ENCODE assay signal across 1 cellular context in the genomic region with DNA sequence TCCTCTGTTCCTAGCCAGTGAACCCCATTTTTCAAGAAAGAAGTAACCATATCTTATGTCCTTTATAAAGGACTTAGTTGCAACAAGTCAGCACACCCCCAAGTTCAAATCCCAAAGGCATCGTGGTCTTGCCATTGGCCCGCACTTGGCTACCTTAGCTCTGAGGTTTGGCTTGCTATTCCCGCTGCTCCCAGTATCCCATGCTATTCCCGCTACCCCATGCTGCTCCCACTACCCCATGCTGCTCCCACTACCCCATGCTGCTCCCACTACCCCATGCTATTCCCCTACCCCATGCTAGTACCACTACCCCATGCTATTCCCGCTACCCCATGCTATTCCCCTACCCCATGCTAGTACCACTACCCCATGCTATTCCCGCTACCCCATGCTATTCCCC. TPM values are rescaled to one million over a fixed set of nuclear protein-coding genes. Genes with fewer than 3 reads are reported as not detected.
"Had no signal": no experiment of that assay in that cellular context is flagged by ENCODE, and none has a peak within 500 bp of the region (broad histone marks: within the 10 kb centered on the region; RNA-seq: fewer than 3 reads in every experiment).

No MANE protein-coding gene starts in this region.

RNA-seq across cellular contexts. Expression of a gene that starts 42.8 kb away (rescaled TPM):
- total RNA-seq: gastrocnemius medialis had no signal
